8 cellular contexts compared by ENCODE assay signal in the genomic region with DNA sequence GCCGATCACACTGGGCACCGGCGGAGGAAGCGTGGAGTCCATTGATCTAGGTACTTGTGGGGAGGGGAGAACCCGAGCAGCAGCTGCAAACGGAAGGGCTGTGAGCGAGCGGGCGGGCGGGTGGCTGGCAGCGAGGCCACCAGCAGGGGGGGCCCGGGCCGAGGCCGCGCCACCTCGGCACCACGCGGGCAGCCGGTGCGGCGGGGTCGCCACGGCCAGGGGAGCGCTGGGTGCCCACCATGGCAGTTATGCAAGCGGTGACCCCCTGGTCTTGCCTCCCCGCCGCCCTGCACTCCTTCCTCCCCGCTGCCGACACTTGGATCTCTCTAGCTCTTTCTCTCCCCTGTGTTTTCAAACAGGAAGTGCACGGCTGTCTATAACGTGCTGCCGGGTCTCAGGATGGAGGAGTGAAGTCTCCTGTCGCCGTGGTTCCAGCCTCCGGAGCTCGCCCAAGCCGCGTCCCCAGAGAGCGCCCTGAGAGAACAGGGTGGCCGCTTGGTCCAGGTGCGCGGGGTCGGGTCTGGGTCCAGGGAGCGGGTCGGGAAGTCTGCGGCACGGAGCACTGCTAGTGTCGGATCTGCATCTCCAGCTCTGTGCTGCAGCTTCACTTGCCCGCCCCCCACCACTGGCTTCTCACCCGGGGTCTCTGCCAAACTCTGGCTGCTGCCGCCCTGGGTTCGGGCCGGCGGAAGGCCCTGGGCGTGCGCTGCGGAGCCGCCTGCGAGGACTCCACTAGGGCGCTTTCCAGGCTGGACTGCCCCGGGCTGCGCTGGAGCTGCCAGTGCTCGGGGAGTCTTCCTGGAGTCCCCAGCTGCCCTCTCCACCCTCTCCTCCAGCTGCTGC. TPM values are rescaled to one million over a fixed set of nuclear protein-coding genes. Genes with fewer than 3 reads are reported as not detected.
A peak's percentile ranks its signal among the peaks of the same experiment; 100 is the strongest.
DNase-seq lines count a peak whose midpoint lies in the region; ATAC-seq and TF ChIP-seq lines count a peak whose summit lies in the region.

No MANE protein-coding gene starts in this region.

- peak overlapping the region; percentile 94 for H3K4me3 Mint-ChIP-seq in activated B cell treated with CpG ODN at 0.5 μM for 24 hours

- no peaks in the 10 kb centered on the region for H3K9me3 Mint-ChIP-seq in activated B cell treated with CpG ODN at 0.5 μM for 24 hours

- CTCF ChIA-PET in activated B cell treated with CpG ODN at 0.5 μM for 24 hours (lab: Charles Lee) = interaction anchor here (0.6 to 3.8 kb wide), 26 partner anchors 8 to 228 kb away, joined by 3 to 32 read pairs (median 4); a partner anchor contains a TSS

- ATAC-seq in HG02798 (IDR thresholded peaks at IDR 0.05; ENCODE audit: poor library complexity, unreplicated experiment) (peak; percentile 94), activated B cell treated with CpG ODN at 0.5 μM for 24 hours (ENCODE audit: low read depth) (peak; percentile 91)

- H3K27ac Mint-ChIP-seq in activated B cell treated with CpG ODN at 0.5 μM for 24 hours = peak overlapping the region; percentile 90

- intact Hi-C loops in activated B cell treated with CpG ODN at 0.5 μM for 24 hours (cut with micrococcal nuclease) = loop anchor here (1.0 to 5.0 kb wide), 6 partner anchors 12 to 319 kb away; a partner anchor contains a TSS

- H3K36me3 Mint-ChIP-seq in activated B cell treated with CpG ODN at 0.5 μM for 24 hours (ENCODE audit: low read depth) = peaks cover 6% of the 10 kb centered on the region

- H3K27me3 Mint-ChIP-seq in activated B cell treated with CpG ODN at 0.5 μM for 24 hours = no peaks in the 10 kb centered on the region

- TF ChIP-seq CTCF in activated B cell treated with CpG ODN at 0.5 μM for 24 hours (IDR thresholded peaks at IDR 0.05) = peak; percentile 45

- POLR2A ChIA-PET in activated B cell treated with CpG ODN at 0.5 μM for 24 hours (lab: Charles Lee) = interaction anchor here (0.5 to 2.8 kb wide), 9 partner anchors 9 to 185 kb away, joined by 3 to 81 read pairs (median 4); a partner anchor contains a TSS

- DNase-seq in NCI-H1436 (lab: John Stamatoyannopoulos, UW) (peak; percentile 55), NCI-H1436 treated with DMSO at 0.1 percent for 48 hours (lab: John Stamatoyannopoulos, UW) (no peak), NCI-H2029 treated with DMSO at 0.1 percent for 48 hours (lab: John Stamatoyannopoulos, UW) (peak; percentile 66), activated B cell treated with CpG ODN at 0.5 μM for 24 hours (peak; percentile 76), kidney tubule cell (ENCODE audit: low spot score) (peak; percentile 77)
- DNase-seq in central memory CD4-positive, alpha-beta T cell = peak; percentile 73
- peak; percentile 82 for DNase-seq in stimulated activated CD4-positive, alpha-beta T cell treated with anti-CD3 and anti-CD28 coated beads, Interleukin-1b, Interleukin-23, amount 100 ng/mL, for 48 hours

- H3K4me1 Mint-ChIP-seq in activated B cell treated with CpG ODN at 0.5 μM for 24 hours = peaks cover 53% of the 10 kb centered on the region

RNA-seq across cellular contexts. Expression of a gene that starts 22.7 kb away (rescaled TPM):
- 31.3 and 36.0 TPM in 2 replicates for total RNA-seq in activated B cell treated with CpG ODN at 0.5 μM for 24 hours
